ENCODE assay signal across 22 cellular contexts in genomic region chr1:244335456-244335855, GRCh38.
"Had no signal": no experiment of that assay in that cellular context is flagged by ENCODE, and none has a peak within 500 bp of the region (broad histone marks: within the 10 kb centered on the region; RNA-seq: fewer than 3 reads in every experiment).

No MANE protein-coding gene starts in this region.

- DNase-seq: cortex of kidney; dorsolateral prefrontal cortex; effector memory CD4-positive, alpha-beta T cell; glutamatergic neuron; kidney; left cardiac atrium; left ventricle myocardium inferior; lower lobe of right lung; midbrain; naive B cell; nephron progenitor cell; psoas muscle; retina; stimulated activated CD4-positive, alpha-beta T cell treated with anti-CD3 and anti-CD28 coated beads, Interleukin-2, amount 100 ng/mL, for 24 hours; stimulated activated CD4-positive, alpha-beta T cell treated with anti-CD3 and anti-CD28 coated beads, Interleukin-4, amount 100 ng/mL, for 4 hours; stimulated activated naive CD4-positive, alpha-beta T cell had no signal

- H3K9me3 ChIP-seq: esophagus muscularis mucosa, gastroesophageal sphincter, left ventricle myocardium inferior, lower lobe of right lung, psoas muscle, right lobe of liver had no signal

- H3K27ac ChIP-seq: dorsolateral prefrontal cortex, epithelial cell of prostate, esophagus muscularis mucosa, gastroesophageal sphincter, left ventricle myocardium inferior, psoas muscle, right lobe of liver had no signal

- H3K4me3 Mint-ChIP-seq: memory B cell, naive B cell, nephron progenitor cell, type B pancreatic cell had no signal

- H3K9me3 Mint-ChIP-seq: memory B cell, nephron progenitor cell had no signal

- H3K4me1 Mint-ChIP-seq: memory B cell had no signal

- ATAC-seq: gastroesophageal sphincter, left cardiac atrium, psoas muscle, right lobe of liver had no signal

- H3K27ac Mint-ChIP-seq: memory B cell, naive B cell, nephron progenitor cell, type B pancreatic cell had no signal

- H3K27me3 ChIP-seq: esophagus muscularis mucosa, gastroesophageal sphincter, right lobe of liver had no signal

- H3K36me3 Mint-ChIP-seq: memory B cell, type B pancreatic cell had no signal

- H3K4me3 ChIP-seq: dorsolateral prefrontal cortex, esophagus muscularis mucosa, gastroesophageal sphincter, left ventricle myocardium inferior, lower lobe of right lung, psoas muscle, right lobe of liver had no signal

- H3K27me3 Mint-ChIP-seq: type B pancreatic cell had no signal

- H3K36me3 ChIP-seq: esophagus muscularis mucosa, gastroesophageal sphincter, left ventricle myocardium inferior, lower lobe of right lung, right lobe of liver had no signal

- H3K4me1 ChIP-seq: esophagus muscularis mucosa, gastroesophageal sphincter, left ventricle myocardium inferior, lower lobe of right lung, psoas muscle, right lobe of liver had no signal
